7 cellular contexts compared by ENCODE assay signal in the genomic region with DNA sequence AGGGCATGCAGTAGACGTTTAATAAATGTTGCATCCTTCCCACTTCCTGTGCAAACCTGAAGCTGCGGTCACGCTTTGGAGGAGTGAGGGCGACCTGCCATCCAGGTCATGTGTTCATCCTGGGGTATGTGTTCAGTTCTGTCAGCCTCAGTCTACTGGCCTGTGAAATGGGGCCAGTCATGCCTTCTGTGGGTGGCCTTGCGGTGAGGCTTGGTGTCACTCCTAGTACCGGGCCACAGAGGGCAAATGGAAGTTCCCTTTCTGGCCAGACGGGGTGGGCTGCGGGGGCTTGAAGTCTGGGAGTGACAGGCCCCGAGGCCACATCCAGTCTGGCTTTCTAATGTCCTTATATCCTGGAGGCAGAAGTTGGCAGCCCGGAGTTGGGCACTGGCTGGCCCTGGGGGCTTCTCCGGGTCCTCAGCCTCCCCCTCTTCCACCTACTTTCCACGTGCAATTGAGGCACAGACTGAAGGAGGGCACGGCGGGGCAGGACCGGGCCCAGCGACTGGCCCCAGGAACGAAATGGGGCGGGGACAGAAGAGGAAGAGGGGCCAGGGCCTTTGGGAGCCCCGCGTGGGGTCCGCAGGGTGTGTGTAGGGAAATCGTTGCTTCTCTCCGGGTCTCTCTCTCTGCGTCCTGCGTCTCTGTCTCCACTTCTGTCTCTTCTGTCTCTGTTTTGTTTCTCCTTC. TPM values are rescaled to one million over a fixed set of nuclear protein-coding genes. Genes with fewer than 3 reads are reported as not detected.
DNase-seq lines count a peak whose midpoint lies in the region; ATAC-seq, FAIRE-seq and TF ChIP-seq lines count a peak whose summit lies in the region.

No MANE protein-coding gene starts in this region.

- H3K4me1 ChIP-seq in esophagus (ENCODE audit: control insufficient read depth in 2 of 2, insufficient read depth in 2 of 2, low read length in 1 of 2): peaks cover 5 to 6% of the 10 kb centered on the region in 2 donors

- H3K4me3 ChIP-seq in esophagus (ENCODE audit: low read depth in 1 of 2, low read length in 2 of 2): peak overlapping the region; percentile 34 to 51

- H3K4me1 Mint-ChIP-seq in T-helper 1 cell treated with Interleukin-12 subunit alpha and Interleukin-12 subunit beta and Interleukin-4 antibody, amounts not matched to agents 30 μg/mL and 1 μg/mL, for 36 hours (ENCODE audit: low read depth): peaks cover 58% of the 10 kb centered on the region
- H3K4me1 Mint-ChIP-seq in osteocyte (ENCODE audit: unreplicated experiment): peaks cover 13% of the 10 kb centered on the region

- no peaks in the 10 kb centered on the region for H3K36me3 ChIP-seq in esophagus (ENCODE audit: control insufficient read depth in 2 of 2, insufficient read depth in 2 of 2, low read length in 1 of 2)

- no peaks in the 10 kb centered on the region for H3K9me3 ChIP-seq in esophagus (ENCODE audit: control insufficient read depth in 2 of 2, insufficient read depth in 1 of 2, low read depth in 1 of 2, low read length in 1 of 2)

- DNase-seq in GM19239 (ENCODE audit: insufficient read length, low spot score) (no peak), osteocyte (ENCODE audit: extremely low spot score, unreplicated experiment) (no peak)

- no peaks in the 10 kb centered on the region for H3K9me3 Mint-ChIP-seq in T-helper 1 cell treated with Interleukin-12 subunit alpha and Interleukin-12 subunit beta and Interleukin-4 antibody, amounts not matched to agents 30 μg/mL and 1 μg/mL, for 36 hours
- no peaks in the 10 kb centered on the region for H3K9me3 Mint-ChIP-seq in osteocyte (ENCODE audit: unreplicated experiment)

- peak; percentile 66 for FAIRE-seq in GM19239 (lab: Jason Lieb, UNC)

- H3K27ac ChIP-seq in esophagus (ENCODE audit: low read depth in 2 of 2, low read length in 1 of 2): peak overlapping the region; percentile 44 to 50

- ATAC-seq in GM19035 (IDR thresholded peaks at IDR 0.05; ENCODE audit: unreplicated experiment) (no peak), GM18868 (IDR thresholded peaks at IDR 0.05; ENCODE audit: unreplicated experiment) (no peak), HG03460 (IDR thresholded peaks at IDR 0.05; ENCODE audit: unreplicated experiment) (no peak)

- H3K36me3 Mint-ChIP-seq in T-helper 1 cell treated with Interleukin-12 subunit alpha and Interleukin-12 subunit beta and Interleukin-4 antibody, amounts not matched to agents 30 μg/mL and 1 μg/mL, for 36 hours (ENCODE audit: low read depth): peaks cover 29% of the 10 kb centered on the region
- H3K36me3 Mint-ChIP-seq in osteocyte (ENCODE audit: unreplicated experiment): no peaks in the 10 kb centered on the region

- H3K27me3 Mint-ChIP-seq in T-helper 1 cell treated with Interleukin-12 subunit alpha and Interleukin-12 subunit beta and Interleukin-4 antibody, amounts not matched to agents 30 μg/mL and 1 μg/mL, for 36 hours (ENCODE audit: low read depth): peaks cover 31% of the 10 kb centered on the region
- no peaks in the 10 kb centered on the region for H3K27me3 Mint-ChIP-seq in osteocyte (ENCODE audit: unreplicated experiment)

- H3K27ac Mint-ChIP-seq in T-helper 1 cell treated with Interleukin-12 subunit alpha and Interleukin-12 subunit beta and Interleukin-4 antibody, amounts not matched to agents 30 μg/mL and 1 μg/mL, for 36 hours: peak overlapping the region; percentile 88
- H3K27ac Mint-ChIP-seq in osteocyte (ENCODE audit: unreplicated experiment): peak overlapping the region; percentile 54

- no peak for TF ChIP-seq CTCF in osteocyte (IDR thresholded peaks at IDR 0.05)

- H3K27me3 ChIP-seq in esophagus (ENCODE audit: control insufficient read depth in 1 of 2, insufficient read depth in 2 of 2, low read length in 2 of 2): no peaks in the 10 kb centered on the region

- WGBS in esophagus, 2 donors: 10% methylated on average over 25 of the region's 25 CpGs

- peak overlapping the region; percentile 86 for H3K4me3 Mint-ChIP-seq in T-helper 1 cell treated with Interleukin-12 subunit alpha and Interleukin-12 subunit beta and Interleukin-4 antibody, amounts not matched to agents 30 μg/mL and 1 μg/mL, for 36 hours
- H3K4me3 Mint-ChIP-seq in osteocyte (ENCODE audit: unreplicated experiment): peak overlapping the region; percentile 78

RNA-seq across cellular contexts. Expression of a gene that starts 11.1 kb away (rescaled TPM):
- polyA plus RNA-seq in esophagus: 1 to 10 TPM; 1.2 to 1.3 TPM
- 12.4 and 12.7 TPM in 2 replicates for total RNA-seq in osteocyte

RNA-seq across cellular contexts. Expression of a gene that starts 28.1 kb away (rescaled TPM):
- 100 to 1,000 TPM; 162 to 206 TPM for polyA plus RNA-seq in esophagus
- total RNA-seq in osteocyte: 143 and 148 TPM in 2 replicates

RNA-seq across cellular contexts. Expression of a gene that starts 51.0 kb away (rescaled TPM):
- 10 to 100 TPM; 56.2 to 96.8 TPM for polyA plus RNA-seq in esophagus
- total RNA-seq in osteocyte: 117 and 136 TPM in 2 replicates
